ENCODE assay signal across 1 cellular context in the genomic region with DNA sequence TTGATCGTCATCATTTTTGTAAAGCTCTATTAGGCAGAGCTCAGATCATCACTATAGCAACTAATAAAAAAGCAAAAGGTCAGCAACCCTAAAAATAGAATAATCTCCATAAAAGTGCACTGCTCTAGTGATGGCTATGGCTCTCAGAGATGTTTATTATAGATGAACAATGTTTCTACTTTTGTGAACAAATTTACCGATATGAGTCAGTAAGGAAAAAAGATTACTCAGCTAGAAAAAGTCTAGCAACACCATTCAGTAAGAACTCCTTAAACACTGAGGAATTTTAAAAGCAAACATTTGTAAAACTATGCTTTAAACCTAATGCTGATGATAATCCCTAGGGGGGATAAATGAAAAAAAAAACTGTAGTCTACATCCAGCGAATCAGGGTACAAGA.
TF ChIP-seq lines count a peak whose summit lies in the region.

No MANE protein-coding gene starts in this region.

TF ChIP-seq in HepG2, 621 proteins besides CTCF, POLR2A, EP300 and RAD21:
- TF ChIP-seq SRF (IDR thresholded peaks at IDR 0.05; ENCODE audit: low read depth, low read length) = no peak
- TF ChIP-seq ZNF234 (CRISPR knock-in tag; conservative IDR thresholded peaks at IDR 0.05) = no peak
- TF ChIP-seq ZNF792 (CRISPR knock-in tag; IDR thresholded peaks at IDR 0.05) = no peak
- TF ChIP-seq NFAT5 (CRISPR knock-in tag; IDR thresholded peaks at IDR 0.05) = no peak
- no peak for TF ChIP-seq NFYB (CRISPR knock-in tag; IDR thresholded peaks at IDR 0.05)
- no peak for TF ChIP-seq TCF7 (IDR thresholded peaks at IDR 0.05; ENCODE audit: low read depth)
- no peak for TF ChIP-seq ZNF639 (CRISPR knock-in tag; conservative IDR thresholded peaks at IDR 0.05)
- no peak for TF ChIP-seq AHDC1 (CRISPR knock-in tag; IDR thresholded peaks at IDR 0.05; ENCODE audit: borderline replicate concordance)
- TF ChIP-seq TBL1XR1 (IDR thresholded peaks at IDR 0.05; ENCODE audit: borderline replicate concordance, low read length, partially characterized antibody) = no peak
- no peak for TF ChIP-seq NPAS2 (CRISPR knock-in tag; IDR thresholded peaks at IDR 0.05; ENCODE audit: borderline replicate concordance)
- TF ChIP-seq, protein P1, sequence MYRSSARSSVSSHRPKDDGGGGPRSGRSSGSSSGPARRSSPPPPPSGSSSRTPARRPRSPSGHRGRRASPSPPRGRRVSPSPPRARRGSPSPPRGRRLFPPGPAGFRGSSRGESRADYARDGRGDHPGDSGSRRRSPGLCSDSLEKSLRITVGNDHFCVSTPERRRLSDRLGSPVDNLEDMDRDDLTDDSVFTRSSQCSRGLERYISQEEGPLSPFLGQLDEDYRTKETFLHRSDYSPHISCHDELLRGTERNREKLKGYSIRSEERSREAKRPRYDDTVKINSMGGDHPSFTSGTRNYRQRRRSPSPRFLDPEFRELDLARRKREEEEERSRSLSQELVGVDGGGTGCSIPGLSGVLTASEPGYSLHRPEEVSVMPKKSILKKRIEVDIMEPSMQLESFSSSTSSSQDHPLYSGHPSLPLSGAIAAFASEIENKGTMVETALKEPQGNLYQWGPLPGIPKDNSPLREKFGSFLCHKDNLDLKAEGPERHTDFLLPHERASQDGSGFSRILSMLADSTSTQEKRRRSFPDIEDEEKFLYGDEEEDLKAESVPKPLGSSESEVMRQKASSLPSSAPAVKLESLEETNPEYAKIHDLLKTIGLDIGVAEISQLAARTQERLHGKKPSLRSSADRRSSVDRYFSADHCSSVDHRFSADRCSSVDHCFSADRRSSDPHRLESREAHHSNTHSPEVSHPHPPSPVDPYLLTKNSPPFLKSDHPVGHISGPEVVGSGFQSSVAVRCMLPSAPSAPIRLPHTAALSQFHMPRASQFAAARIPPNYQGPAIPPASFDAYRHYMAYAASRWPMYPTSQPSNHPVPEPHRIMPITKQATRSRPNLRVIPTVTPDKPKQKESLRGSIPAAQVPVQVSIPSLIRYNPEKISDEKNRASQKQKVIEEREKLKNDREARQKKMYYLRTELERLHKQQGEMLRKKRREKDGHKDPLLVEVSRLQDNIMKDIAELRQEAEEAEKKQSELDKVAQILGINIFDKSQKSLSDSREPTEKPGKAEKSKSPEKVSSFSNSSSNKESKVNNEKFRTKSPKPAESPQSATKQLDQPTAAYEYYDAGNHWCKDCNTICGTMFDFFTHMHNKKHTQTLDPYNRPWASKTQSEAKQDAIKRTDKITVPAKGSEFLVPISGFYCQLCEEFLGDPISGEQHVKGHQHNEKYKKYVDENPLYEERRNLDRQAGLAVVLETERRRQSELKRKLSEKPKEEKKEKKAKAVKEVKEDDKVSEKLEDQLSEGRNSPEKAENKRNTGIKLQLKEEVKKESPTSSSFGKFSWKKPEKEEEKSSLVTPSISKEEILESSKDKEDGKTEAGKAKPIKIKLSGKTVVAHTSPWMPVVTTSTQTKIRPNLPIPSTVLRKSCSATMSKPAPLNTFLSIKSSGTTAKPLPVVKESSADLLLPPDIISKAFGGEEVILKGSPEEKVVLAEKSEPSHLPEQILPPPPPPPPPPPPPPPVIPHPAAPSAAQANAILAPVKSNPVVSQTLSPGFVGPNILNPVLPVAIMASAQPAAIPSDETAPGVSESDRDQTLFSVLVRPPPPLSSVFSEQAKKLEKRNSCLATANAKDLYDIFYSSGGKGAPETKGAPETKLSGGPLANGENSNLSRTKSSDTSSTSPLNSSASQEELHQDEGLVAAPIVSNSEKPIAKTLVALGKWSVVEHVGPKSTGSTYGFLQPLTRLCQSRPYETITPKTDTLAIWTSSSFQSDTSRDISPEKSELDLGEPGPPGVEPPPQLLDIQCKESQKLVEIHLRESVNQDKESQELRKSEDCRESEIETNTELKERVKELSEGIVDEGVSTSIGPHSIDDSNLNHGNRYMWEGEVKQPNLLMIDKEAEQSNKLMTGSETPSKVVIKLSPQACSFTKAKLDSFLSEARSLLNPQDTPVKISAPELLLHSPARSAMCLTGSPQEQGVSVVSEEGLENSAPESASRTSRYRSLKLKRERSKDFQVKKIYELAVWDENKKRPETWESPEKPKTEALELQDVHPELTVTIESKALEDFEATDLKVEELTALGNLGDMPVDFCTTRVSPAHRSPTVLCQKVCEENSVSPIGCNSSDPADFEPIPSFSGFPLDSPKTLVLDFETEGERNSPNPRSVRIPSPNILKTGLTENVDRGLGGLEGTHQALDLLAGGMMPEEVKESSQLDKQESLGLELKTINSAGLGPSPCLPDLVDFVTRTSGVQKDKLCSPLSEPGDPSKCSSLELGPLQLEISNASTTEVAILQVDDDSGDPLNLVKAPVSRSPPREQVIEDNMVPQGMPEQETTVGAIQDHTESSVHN (CRISPR knock-in tag; IDR thresholded peaks at IDR 0.05) = no peak
- TF ChIP-seq ESRRA (CRISPR knock-in tag; IDR thresholded peaks at IDR 0.05; ENCODE audit: low read depth) = no peak
- TF ChIP-seq HHEX (CRISPR knock-in tag; IDR thresholded peaks at IDR 0.05) = no peak
- TF ChIP-seq ZNF776 (CRISPR knock-in tag; IDR thresholded peaks at IDR 0.05) = no peak
- TF ChIP-seq THAP7 (CRISPR knock-in tag; IDR thresholded peaks at IDR 0.05) = no peak
- TF ChIP-seq DNMT1 (CRISPR knock-in tag; IDR thresholded peaks at IDR 0.05) = no peak
